12 cellular contexts compared by ENCODE assay signal in the genomic region with DNA sequence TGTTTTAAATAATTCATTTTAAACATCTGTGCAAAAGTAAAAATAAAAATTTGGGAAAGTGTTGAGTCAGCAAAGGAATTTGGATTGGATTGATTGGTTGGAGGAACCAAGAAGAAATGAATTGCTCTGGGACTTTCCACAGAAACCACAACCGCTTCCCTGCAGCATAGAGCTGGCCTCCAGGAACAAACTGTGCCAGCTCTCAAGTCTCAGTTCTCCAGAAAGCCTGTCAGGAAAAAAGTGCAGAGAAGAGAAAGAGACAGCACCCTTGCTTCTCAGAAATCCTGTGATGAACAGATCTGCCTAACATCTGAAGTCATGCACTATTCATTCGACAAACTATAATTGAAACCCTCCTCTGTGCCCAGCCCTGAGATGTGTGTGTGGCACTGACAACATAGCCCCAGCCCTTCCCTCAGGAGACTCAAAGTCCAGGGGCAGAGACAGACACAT. TPM values are rescaled to one million over a fixed set of nuclear protein-coding genes. Genes with fewer than 3 reads are reported as not detected.
DNase-seq lines count a peak whose midpoint lies in the region; ATAC-seq and TF ChIP-seq lines count a peak whose summit lies in the region.
"Had no signal": no experiment of that assay in that cellular context is flagged by ENCODE, and none has a peak within 500 bp of the region (broad histone marks: within the 10 kb centered on the region; RNA-seq: fewer than 3 reads in every experiment).

No MANE protein-coding gene starts in this region.

- H3K9me3 Mint-ChIP-seq in osteocyte (ENCODE audit: unreplicated experiment): peaks cover 6% of the 10 kb centered on the region
- H3K9me3 Mint-ChIP-seq in natural killer cell: no peaks in the 10 kb centered on the region

- H3K27me3 Mint-ChIP-seq in osteocyte (ENCODE audit: unreplicated experiment) (peaks cover 9% of the 10 kb centered on the region), natural killer cell (ENCODE audit: low read depth in 2 of 2) (peaks cover 6 to 7% of the 10 kb centered on the region in 2 donors)

- no peak for TF ChIP-seq CTCF in cardiac fibroblast (IDR thresholded peaks at IDR 0.05; ENCODE audit: low read depth, low read length)
- TF ChIP-seq CTCF in osteocyte (IDR thresholded peaks at IDR 0.05): no peak
- TF ChIP-seq CTCF in natural killer cell (IDR thresholded peaks at IDR 0.05): no peak

- H3K27ac Mint-ChIP-seq in osteocyte (ENCODE audit: unreplicated experiment) (peak overlapping the region; percentile 16), natural killer cell (no peak overlapping the region)

- H3K36me3 Mint-ChIP-seq in osteocyte (ENCODE audit: unreplicated experiment) (no peaks in the 10 kb centered on the region), natural killer cell (no peaks in the 10 kb centered on the region)

- ATAC-seq in GM18861 (IDR thresholded peaks at IDR 0.05; ENCODE audit: unreplicated experiment) (no peak), natural killer cell (no peak)

- no peaks in the 10 kb centered on the region for H3K4me1 Mint-ChIP-seq in osteocyte (ENCODE audit: unreplicated experiment)
- H3K4me1 Mint-ChIP-seq in natural killer cell: peaks cover 6 to 8% of the 10 kb centered on the region in 2 donors

- peak; percentile 69 for DNase-seq in M059J (ENCODE audit: low read depth)
- DNase-seq in cardiac fibroblast (ENCODE audit: low read depth in 2 of 2): peak; percentile 53 to 75
- no peak for DNase-seq in osteocyte (ENCODE audit: extremely low spot score, unreplicated experiment)
- no peak for DNase-seq in GF-D8 (lab: John Stamatoyannopoulos, UW)
- DNase-seq in natural killer cell: no peak
- DNase-seq: activated effector memory CD4-positive, alpha-beta T cell treated with anti-CD3 and anti-CD28 coated beads, Interleukin-2, amount 50 U/mL, for 16 hours; DMS153; heart left ventricle; transverse colon; WERI-Rb-1 had no signal

- intact Hi-C loops in natural killer cell (cut with micrococcal nuclease): no loop called here

- no peak overlapping the region for H3K4me3 Mint-ChIP-seq in osteocyte (ENCODE audit: unreplicated experiment)
- H3K4me3 Mint-ChIP-seq in natural killer cell: no peak overlapping the region

- no peak overlapping the region for H3K4me3 ChIP-seq in cardiac fibroblast (replicated peaks in 1 of 2; ENCODE audit: low read depth in 2 of 2, low read length in 2 of 2)
- H3K4me3 ChIP-seq: heart left ventricle, transverse colon had no signal

RNA-seq across cellular contexts. Expression of gene LYPD3, which starts 14.8 kb away (rescaled TPM):
- total RNA-seq in M059J (2014; rRNA removed; shearing (Covaris generic)): 0.27 and 0.34 TPM in 2 replicates
- 0.27 TPM in 1 of 2 replicates, not detected in the other for total RNA-seq in osteocyte
- 1 to 10 TPM; 1.3 to 2.4 (median 1.7) TPM for total RNA-seq in natural killer cell

RNA-seq across cellular contexts. Expression of gene TEX101, which starts 35.9 kb away (rescaled TPM):
- total RNA-seq in M059J (2014; rRNA removed; shearing (Covaris generic)): not detected in 2 replicates
- not detected in 2 replicates for total RNA-seq in osteocyte
- total RNA-seq in natural killer cell: 1 to 10 TPM in 1 of 3 donors, not detected in 2; 1.4 TPM
- total RNA-seq: heart left ventricle, NCI-H460, transverse colon had no signal

RNA-seq across cellular contexts. Expression of gene PHLDB3, which starts 54.0 kb away (rescaled TPM):
- 3.7 and 8.6 TPM in 2 replicates for total RNA-seq in M059J (2014; rRNA removed; shearing (Covaris generic))
- total RNA-seq in osteocyte (6.7 and 8.5 TPM in 2 replicates), natural killer cell (10 to 100 TPM; 24.5 to 24.9 (median 24.8) TPM)

Comparison
In these comparisons a context has a peak if more than half of its experiments do, and no peak if none do; other contexts are left out.
1. DNase-seq: peak in M059J (single experiment) and cardiac fibroblast (2 of 2); none in osteocyte (single experiment), GF-D8 (single experiment) and natural killer cell (single experiment).